Comparison of ENCODE assay signal across 11 cellular contexts in the genomic region with DNA sequence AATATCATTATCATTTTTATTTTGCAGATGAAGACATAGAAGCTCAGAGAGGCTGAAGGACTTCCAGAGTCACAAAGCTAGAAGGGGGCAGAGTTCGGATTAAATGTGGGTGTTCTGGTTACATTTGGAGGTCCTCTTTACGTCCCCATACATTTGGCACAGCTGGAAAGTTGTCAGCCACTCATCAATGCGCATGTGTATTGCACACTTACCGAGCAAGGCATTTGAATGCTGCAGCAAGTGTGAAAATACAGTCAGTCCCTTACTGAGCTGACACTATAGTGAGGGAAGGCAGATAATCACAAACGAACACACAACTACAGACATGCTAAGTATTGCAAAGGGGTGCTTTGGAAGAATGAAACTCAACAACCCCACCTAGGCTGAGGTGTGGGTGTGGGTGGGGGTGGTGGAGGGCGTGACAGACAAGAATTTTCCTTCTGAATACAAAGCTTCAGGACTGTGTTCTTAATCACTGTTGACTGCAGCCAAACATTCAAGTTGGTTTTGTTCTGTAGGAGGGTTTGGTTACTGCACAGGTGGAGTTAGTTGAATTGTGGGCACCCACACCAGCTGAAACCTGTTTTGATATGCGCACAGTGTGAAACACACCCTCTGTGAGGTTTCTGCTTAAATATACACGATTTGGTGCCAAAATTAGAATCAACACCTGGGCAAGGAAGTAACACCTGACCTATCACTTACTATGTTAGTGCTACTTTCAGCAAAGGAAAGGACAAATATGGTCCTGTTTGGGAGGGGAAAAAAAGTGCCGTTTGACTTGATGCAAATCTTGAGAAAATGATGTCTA.
A peak's percentile ranks its signal among the peaks of the same experiment; 100 is the strongest.
DNase-seq lines count a peak whose midpoint lies in the region; ATAC-seq and TF ChIP-seq lines count a peak whose summit lies in the region.
"Had no signal": no experiment of that assay in that cellular context is flagged by ENCODE, and none has a peak within 500 bp of the region (broad histone marks: within the 10 kb centered on the region; RNA-seq: fewer than 3 reads in every experiment).

No MANE protein-coding gene starts in this region.

- WGBS in esophagus, 2 donors: 34 to 35% methylated on average over 9 of the region's 9 CpGs
- WGBS in lower leg skin, 2 donors: 43% methylated on average over 9 of the region's 9 CpGs

- H3K27me3 ChIP-seq in esophagus (ENCODE audit: control insufficient read depth in 1 of 2, insufficient read depth in 2 of 2, low read length in 2 of 2): no peaks in the 10 kb centered on the region

- intact Hi-C loops in lower leg skin (cut with DNase I; ENCODE audit: low total_unique reads): loop anchor here (10.0 kb wide), 1 partner anchor 87 kb away; no protein-coding TSS in a partner anchor

- peak; percentile 75 for ATAC-seq in HG03097 (IDR thresholded peaks at IDR 0.05; ENCODE audit: low FRiP score, unreplicated experiment)
- ATAC-seq: A549 had no signal

- H3K4me3 ChIP-seq in esophagus (ENCODE audit: low read depth in 1 of 2, low read length in 2 of 2) (no peak overlapping the region), lower leg skin (ENCODE audit: low read depth, poor library complexity, severe bottlenecking) (no peak overlapping the region)
- H3K4me3 ChIP-seq: A549 had no signal

- peak overlapping the region; percentile 90 to 94 for H3K27ac ChIP-seq in esophagus (ENCODE audit: low read depth in 2 of 2, low read length in 1 of 2)
- H3K27ac ChIP-seq: VCaP had no signal

- TF ChIP-seq CTCF in lower leg skin (IDR thresholded peaks at IDR 0.05): no peak

- H3K9me3 ChIP-seq in esophagus (ENCODE audit: control insufficient read depth in 2 of 2, insufficient read depth in 1 of 2, low read depth in 1 of 2, low read length in 1 of 2): no peaks in the 10 kb centered on the region
- H3K9me3 ChIP-seq: A549 had no signal

- peak in 2 of 3 experiments; percentile 11 to 20 for DNase-seq in NCI-H1417 (lab: John Stamatoyannopoulos, UW)
- DNase-seq in NCI-H1417 treated with DMSO at 0.1 percent for 48 hours (lab: John Stamatoyannopoulos, UW): no peak
- DNase-seq in T follicular helper cell (ENCODE audit: low read depth): peak; percentile 57
- DNase-seq in islet precursor cell: no peak
- DNase-seq in lower leg skin (ENCODE audit: low spot score in 2 of 2): no peak
- DNase-seq in D341Med (ENCODE audit: low spot score): no peak
- DNase-seq: left cardiac atrium had no signal

- H3K36me3 ChIP-seq in esophagus (ENCODE audit: control insufficient read depth in 2 of 2, insufficient read depth in 2 of 2, low read length in 1 of 2): no peaks in the 10 kb centered on the region

- no peak for TF ChIP-seq POLR2A in lower leg skin (IDR thresholded peaks at IDR 0.05)

- H3K4me1 ChIP-seq in esophagus (ENCODE audit: control insufficient read depth in 2 of 2, insufficient read depth in 2 of 2, low read length in 1 of 2): peaks cover 0 to 7% of the 10 kb centered on the region in 2 donors

Comparison
In these comparisons a context has a peak if more than half of its experiments do, and no peak if none do; other contexts are left out.
1. DNase-seq: peak in NCI-H1417 (2 of 3) and T follicular helper cell (single experiment); none in NCI-H1417 treated with DMSO at 0.1 percent for 48 hours (single experiment), islet precursor cell (single experiment), lower leg skin (0 of 2) and D341Med (single experiment).